ENCODE assay signal across 12 cellular contexts in genomic region chr3:175070946-175071345, GRCh38.
"Had no signal": no experiment of that assay in that cellular context is flagged by ENCODE, and none has a peak within 500 bp of the region (broad histone marks: within the 10 kb centered on the region; RNA-seq: fewer than 3 reads in every experiment).

No MANE protein-coding gene starts in this region.

- ATAC-seq: activated CD4-positive, CD25-positive, alpha-beta regulatory T cell treated with anti-CD3 and anti-CD28 coated beads, Interleukin-2, amount 50 U/mL, for 24 hours; body of pancreas; effector memory CD8-positive, alpha-beta T cell; mucosa of descending colon; naive thymus-derived CD8-positive, alpha-beta T cell had no signal

- H3K27ac ChIP-seq: body of pancreas, neutrophil, skin epidermis, vagina had no signal

- H3K4me1 ChIP-seq: body of pancreas, vagina had no signal

- H3K36me3 ChIP-seq: neutrophil, vagina had no signal

- DNase-seq: activated effector memory CD4-positive, alpha-beta T cell treated with Interleukin-2 at 50 U/mL for 16 hours; activated T-cell treated with anti-CD3 and anti-CD28 coated beads, Interleukin-2, amount 50 U/mL, for 1 hour; body of pancreas; effector memory CD8-positive, alpha-beta T cell; hypothalamus; mammary epithelial cell; mucosa of descending colon; naive thymus-derived CD8-positive, alpha-beta T cell had no signal

- H3K27me3 ChIP-seq: body of pancreas, neutrophil, vagina had no signal

- H3K9me3 ChIP-seq: body of pancreas, mucosa of descending colon, neutrophil, vagina had no signal

- H3K4me3 ChIP-seq: body of pancreas, mucosa of descending colon, skin epidermis, vagina had no signal
